11 cellular contexts compared by ENCODE assay signal in genomic region chr5:65774346-65774745, GRCh38. TPM values are rescaled to one million over a fixed set of nuclear protein-coding genes. Genes with fewer than 3 reads are reported as not detected.
DNase-seq lines count a peak whose midpoint lies in the region; ATAC-seq lines count a peak whose summit lies in the region.
"Had no signal": no experiment of that assay in that cellular context is flagged by ENCODE, and none has a peak within 500 bp of the region (broad histone marks: within the 10 kb centered on the region; RNA-seq: fewer than 3 reads in every experiment).

No MANE protein-coding gene starts in this region.

- no peak overlapping the region for H3K14ac ChIP-seq in mesenchymal stem cell (ENCODE audit: low read length in 2 of 2)

- H3K27ac ChIP-seq in mesenchymal stem cell (ENCODE audit: low read length, poor library complexity, severe bottlenecking), result peak overlapping the region; percentile 73

- no peak overlapping the region for H2AFZ ChIP-seq in mesenchymal stem cell (ENCODE audit: low read depth, low read length)

- H2BK120ac ChIP-seq in mesenchymal stem cell (ENCODE audit: low read depth, low read length), result no peak overlapping the region

- H2BK12ac ChIP-seq in mesenchymal stem cell (ENCODE audit: low read length in 2 of 2), result no peak overlapping the region

- H3K9me3 ChIP-seq in mesenchymal stem cell (ENCODE audit: control insufficient read depth, low read length), result no peaks in the 10 kb centered on the region

- H2AK5ac ChIP-seq in mesenchymal stem cell (ENCODE audit: low read length, severe bottlenecking), result no peak overlapping the region

- H3K79me1 ChIP-seq in mesenchymal stem cell (replicated peaks; ENCODE audit: low read length, poor library complexity, severe bottlenecking), result peaks cover 15% of the 10 kb centered on the region

- no peak overlapping the region for H4K8ac ChIP-seq in mesenchymal stem cell (ENCODE audit: low read length)

- no peak overlapping the region for H3K18ac ChIP-seq in mesenchymal stem cell (ENCODE audit: low read depth in 1 of 2, low read length in 2 of 2)

- no peak overlapping the region for H3K4ac ChIP-seq in mesenchymal stem cell (ENCODE audit: low read depth in 1 of 2, low read length in 2 of 2)

- ATAC-seq in HG02981 (IDR thresholded peaks at IDR 0.05; ENCODE audit: unreplicated experiment), result no peak

- H4K91ac ChIP-seq in mesenchymal stem cell (ENCODE audit: low read length), result no peak overlapping the region

- no peaks in the 10 kb centered on the region for H3K27me3 ChIP-seq in mesenchymal stem cell (ENCODE audit: control insufficient read depth in 1 of 2, insufficient read depth in 1 of 2, low read length in 2 of 2)

- H3K4me2 ChIP-seq in mesenchymal stem cell (ENCODE audit: low read length, poor library complexity, severe bottlenecking), result no peak overlapping the region

- H3K4me3 ChIP-seq in mesenchymal stem cell (ENCODE audit: insufficient read depth in 1 of 2, low read depth in 1 of 2, low read length in 2 of 2), result no peak overlapping the region

- H3K23ac ChIP-seq in mesenchymal stem cell (ENCODE audit: low read length in 2 of 2), result no peak overlapping the region

- H2BK5ac ChIP-seq in mesenchymal stem cell (ENCODE audit: low read depth, low read length, poor library complexity, severe bottlenecking), result no peak overlapping the region

- peaks cover 0 to under 1% of the 10 kb centered on the region in 2 experiments for H3K36me3 ChIP-seq in mesenchymal stem cell (ENCODE audit: control insufficient read depth in 1 of 2, insufficient read depth in 2 of 2, low read depth in 1 of 2, low read length in 2 of 2)

- no peak overlapping the region for H2BK15ac ChIP-seq in mesenchymal stem cell (ENCODE audit: low read depth, poor library complexity, severe bottlenecking)

- H3K9ac ChIP-seq in mesenchymal stem cell (ENCODE audit: low read length), result no peak overlapping the region

- peaks cover 6% of the 10 kb centered on the region for H3K4me1 ChIP-seq in mesenchymal stem cell (ENCODE audit: control insufficient read depth, insufficient read depth, low read depth, low read length)

- DNase-seq in AG20443 (ENCODE audit: low spot score), result peak; percentile 75
- peak; percentile 61 for DNase-seq in HCEC 1CT
- DNase-seq in astrocyte of the hippocampus (ENCODE audit: low read depth, low spot score), result peak; percentile 70
- peak; percentile 78 for DNase-seq in mesenchymal stem cell
- no peak for DNase-seq in NCI-H1436 (lab: John Stamatoyannopoulos, UW)
- no peak for DNase-seq in COR-L47 (lab: John Stamatoyannopoulos, UW)
- no peak for DNase-seq in NCI-H187 (lab: John Stamatoyannopoulos, UW)
- DNase-seq: activated CD4-positive, alpha-beta T cell treated with anti-CD3 and anti-CD28 coated beads for 1 hour; NCI-H1105; stimulated activated CD8-positive, alpha-beta memory T cell treated with anti-CD3 and anti-CD28 coated beads, Interleukin-4, amount 100 ng/mL, for 48 hours had no signal

RNA-seq across cellular contexts. Expression of gene NLN, which starts 52.3 kb away (rescaled TPM):
- 19.6 TPM for polyA plus RNA-seq in mesenchymal stem cell (2013, experiment 1 of 2)
- polyA plus RNA-seq in mesenchymal stem cell (2013, experiment 2 of 2), result 21.0 TPM

RNA-seq across cellular contexts. Expression of gene SGTB, which starts 52.4 kb away (rescaled TPM):
- polyA plus RNA-seq in mesenchymal stem cell (2013, experiment 1 of 2), result 8.2 TPM
- polyA plus RNA-seq in mesenchymal stem cell (2013, experiment 2 of 2), result 8.2 TPM

Comparison
In these comparisons a context has a peak if more than half of its experiments do, and no peak if none do; other contexts are left out.
1. DNase-seq: peak in AG20443 (single experiment), HCEC 1CT (single experiment), astrocyte of the hippocampus (single experiment) and mesenchymal stem cell (single experiment); none in NCI-H1436 (single experiment), COR-L47 (single experiment) and NCI-H187 (0 of 2).